ENCODE assay signal across 7 cellular contexts in genomic region chrX:2928583-2929434, GRCh38. TPM values are rescaled to one million over a fixed set of nuclear protein-coding genes. Genes with fewer than 3 reads are reported as not detected.
DNase-seq lines count a peak whose midpoint lies in the region; ATAC-seq lines count a peak whose summit lies in the region.

TSS of gene ARSD (minus strand) at chrX:2929339. CDS start at chrX:2929275, 64 bp downstream.

- DNase-seq in NOMO-1 treated with DMSO at 0.1 percent for 48 hours (lab: John Stamatoyannopoulos, UW; ENCODE audit: unreplicated experiment) (peak; percentile 97), fibroblast of the conjunctiva (ENCODE audit: low read depth) (peak; percentile 95), substantia nigra (lab: John Stamatoyannopoulos, UW) (peak in 48 of 49 donors; percentile 1 to 78 (median 38))
- peak; percentile 72 for DNase-seq in activated effector memory CD4-positive, alpha-beta T cell treated with anti-CD3 and anti-CD28 coated beads, Interleukin-2, amount 50 U/mL, for 16 hours
- peak; percentile 88 for DNase-seq in natural killer cell treated with Interleukin-12 subunit alpha and Interleukin-12 subunit beta and Interleukin-15 and Interleukin-18, amount 100 ng/mL, for 72 hours (ENCODE audit: low spot score)

- peak; percentile 95 for ATAC-seq in GM18511 (IDR thresholded peaks at IDR 0.05; ENCODE audit: unreplicated experiment)
- peak; percentile 80 for ATAC-seq in HG02870 (IDR thresholded peaks at IDR 0.05; ENCODE audit: unreplicated experiment)
- ATAC-seq in natural killer cell treated with Interleukin-12 subunit alpha and Interleukin-12 subunit beta and Interleukin-15 and Interleukin-18, amount 100 ng/mL, for 72 hours: peak; percentile 95 to 97

- H3K36me3 Mint-ChIP-seq in natural killer cell treated with Interleukin-12 subunit alpha and Interleukin-12 subunit beta and Interleukin-15 and Interleukin-18, amount 100 ng/mL, for 72 hours: peaks cover 4% of the 10 kb centered on the region

- H3K27ac ChIP-seq in substantia nigra (ENCODE audit: low read depth, low read length, poor library complexity, severe bottlenecking): peak within 1 kb of the TSS; percentile 64

- H3K27ac Mint-ChIP-seq in natural killer cell treated with Interleukin-12 subunit alpha and Interleukin-12 subunit beta and Interleukin-15 and Interleukin-18, amount 100 ng/mL, for 72 hours: peak within 1 kb of the TSS; percentile 50 to 87

- peak within 1 kb of the TSS; percentile 85 for H3K4me3 Mint-ChIP-seq in natural killer cell treated with Interleukin-12 subunit alpha and Interleukin-12 subunit beta and Interleukin-15 and Interleukin-18, amount 100 ng/mL, for 72 hours

- H3K9me3 Mint-ChIP-seq in natural killer cell treated with Interleukin-12 subunit alpha and Interleukin-12 subunit beta and Interleukin-15 and Interleukin-18, amount 100 ng/mL, for 72 hours: no peaks in the 10 kb centered on the region

- peaks cover 0 to 2% of the 10 kb centered on the region in 2 donors for H3K27me3 Mint-ChIP-seq in natural killer cell treated with Interleukin-12 subunit alpha and Interleukin-12 subunit beta and Interleukin-15 and Interleukin-18, amount 100 ng/mL, for 72 hours

- H3K4me1 Mint-ChIP-seq in natural killer cell treated with Interleukin-12 subunit alpha and Interleukin-12 subunit beta and Interleukin-15 and Interleukin-18, amount 100 ng/mL, for 72 hours (ENCODE audit: low read depth in 2 of 2): peaks cover 5 to 13% of the 10 kb centered on the region in 2 donors

RNA-seq across cellular contexts. Expression of gene ARSD, which starts in this region (rescaled TPM):
- 10 to 100 TPM in 1 of 2 donors, 1 to 10 TPM in 1; 4.0 to 17.0 TPM for total RNA-seq in natural killer cell treated with Interleukin-12 subunit alpha and Interleukin-12 subunit beta and Interleukin-15 and Interleukin-18, amount 100 ng/mL, for 72 hours

Comparison
In these comparisons a context has a peak if more than half of its experiments do, and no peak if none do; other contexts are left out.
1. Peak in every context shown above with its lines: DNase-seq, ATAC-seq and H3K27ac ChIP-seq.
2. DNase-seq: peak in every context shown above with its lines; median percentile 97 in NOMO-1 treated with DMSO at 0.1 percent for 48 hours; 95 in fibroblast of the conjunctiva; 88 in natural killer cell treated with Interleukin-12 subunit alpha and Interleukin-12 subunit beta and Interleukin-15 and Interleukin-18, amount 100 ng/mL, for 72 hours; 72 in activated effector memory CD4-positive, alpha-beta T cell treated with anti-CD3 and anti-CD28 coated beads, Interleukin-2, amount 50 U/mL, for 16 hours; 38 in substantia nigra.